Comparison of ENCODE assay signal across 19 cellular contexts in the genomic region with DNA sequence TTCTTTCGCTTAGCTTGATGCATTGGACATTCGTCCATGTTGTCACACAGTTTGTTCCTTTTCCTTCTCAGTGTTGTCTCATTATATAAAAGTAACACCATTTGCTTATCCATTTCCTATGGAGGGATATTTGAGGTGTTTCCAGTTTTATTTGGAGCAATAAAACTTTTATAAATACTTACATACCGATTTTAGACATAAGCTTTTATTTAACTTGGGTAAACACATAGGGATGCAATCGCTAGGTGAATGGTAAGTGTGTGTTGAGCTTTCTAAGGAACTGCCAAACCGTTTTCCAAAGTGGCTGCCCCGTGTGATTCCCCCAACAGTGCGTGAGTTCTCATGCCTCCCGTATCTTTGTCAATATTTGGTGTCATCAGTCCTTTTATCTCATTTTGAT.
DNase-seq lines count a peak whose midpoint lies in the region; ATAC-seq, FAIRE-seq and TF ChIP-seq lines count a peak whose summit lies in the region.
"Had no signal": no experiment of that assay in that cellular context is flagged by ENCODE, and none has a peak within 500 bp of the region (broad histone marks: within the 10 kb centered on the region; RNA-seq: fewer than 3 reads in every experiment).

No MANE protein-coding gene starts in this region.

- no peak for TF ChIP-seq POLR2A in right lobe of liver (IDR thresholded peaks at IDR 0.05)

- H3K4me3 Mint-ChIP-seq in natural killer cell, result no peak overlapping the region
- no peak overlapping the region for H3K4me3 Mint-ChIP-seq in natural killer cell treated with Interleukin-12 subunit alpha and Interleukin-12 subunit beta and Interleukin-15 and Interleukin-18, amount 100 ng/mL, for 72 hours
- peak overlapping the region in 3 of 7 donors; percentile 13 to 36 (median 15) for H3K4me3 Mint-ChIP-seq in CD8-positive, alpha-beta memory T cell
- H3K4me3 Mint-ChIP-seq in stimulated activated effector memory CD8-positive, alpha-beta T cell treated with anti-CD3 and anti-CD28 coated beads, Interleukin-12 subunit alpha, Interleukin-12 subunit beta, amount 100 ng/mL, for 72 hours, result no peak overlapping the region

- TF ChIP-seq CTCF in natural killer cell (IDR thresholded peaks at IDR 0.05), result no peak
- no peak for TF ChIP-seq CTCF in right lobe of liver (IDR thresholded peaks at IDR 0.05)

- H3K27ac ChIP-seq in CD8-positive, alpha-beta memory T cell (ENCODE audit: low read depth, low read length), result no peak overlapping the region
- H3K27ac ChIP-seq in right lobe of liver, result no peak overlapping the region
- H3K27ac ChIP-seq: SJSA1 had no signal

- no peak for ATAC-seq in natural killer cell
- ATAC-seq in natural killer cell treated with Interleukin-12 subunit alpha and Interleukin-12 subunit beta and Interleukin-15 and Interleukin-18, amount 100 ng/mL, for 72 hours, result no peak
- no peak for ATAC-seq in stimulated activated effector memory CD8-positive, alpha-beta T cell treated with anti-CD3 and anti-CD28 coated beads, Interleukin-12 subunit alpha, Interleukin-12 subunit beta, amount 100 ng/mL, for 72 hours
- ATAC-seq in right lobe of liver, result no peak
- ATAC-seq: HepG2 had no signal

- H3K4me1 ChIP-seq in CD8-positive, alpha-beta memory T cell (ENCODE audit: insufficient read depth, low read length), result peaks cover 35% of the 10 kb centered on the region
- peaks cover 0 to 10% (median 0%) of the 10 kb centered on the region in 4 donors for H3K4me1 ChIP-seq in right lobe of liver
- H3K4me1 ChIP-seq: SJSA1 had no signal

- H3K4me3 ChIP-seq in CD8-positive, alpha-beta memory T cell (ENCODE audit: low read length), result no peak overlapping the region
- no peak overlapping the region for H3K4me3 ChIP-seq in right lobe of liver
- H3K4me3 ChIP-seq: SJSA1 had no signal

- peak; percentile 21 for FAIRE-seq in islet of Langerhans (lab: Jason Lieb, UNC)
- FAIRE-seq: HepG2 had no signal

- H3K27me3 ChIP-seq in CD8-positive, alpha-beta memory T cell (ENCODE audit: insufficient read depth, low read length, poor library complexity, severe bottlenecking), result no peaks in the 10 kb centered on the region
- H3K27me3 ChIP-seq in right lobe of liver, result no peaks in the 10 kb centered on the region
- H3K27me3 ChIP-seq: BE2C, SJSA1 had no signal

- intact Hi-C loops in natural killer cell (cut with micrococcal nuclease) (no loop called here), right lobe of liver (cut with DNase I) (no loop called here)

- DNase-seq in natural killer cell (no peak), OCI-M1 (lab: John Stamatoyannopoulos, UW) (no peak), NCI-H82 treated with DMSO at 0.1 percent for 48 hours (lab: John Stamatoyannopoulos, UW; ENCODE audit: unreplicated experiment) (no peak), right lobe of liver (no peak)
- DNase-seq in natural killer cell treated with Interleukin-12 subunit alpha and Interleukin-12 subunit beta and Interleukin-15 and Interleukin-18, amount 100 ng/mL, for 72 hours (ENCODE audit: low spot score), result no peak
- no peak for DNase-seq in CD8-positive, alpha-beta memory T cell
- no peak for DNase-seq in stimulated activated effector memory CD8-positive, alpha-beta T cell treated with anti-CD3 and anti-CD28 coated beads, Interleukin-12 subunit alpha, Interleukin-12 subunit beta, amount 100 ng/mL, for 72 hours (ENCODE audit: low spot score in 2 of 2)
- DNase-seq: BE2C, COR-L47, DMS153, EL, KG1, NCI-H1048, NCI-H1436 treated with DMSO at 0.1 percent for 48 hours, NCI-H2029 treated with DMSO at 0.1 percent for 48 hours, NCI-H748 treated with DMSO at 0.1 percent for 48 hours had no signal

- peaks cover 69% of the 10 kb centered on the region in 2 donors for H3K4me1 Mint-ChIP-seq in natural killer cell
- H3K4me1 Mint-ChIP-seq in natural killer cell treated with Interleukin-12 subunit alpha and Interleukin-12 subunit beta and Interleukin-15 and Interleukin-18, amount 100 ng/mL, for 72 hours (ENCODE audit: low read depth in 2 of 2), result peaks cover 48 to 56% of the 10 kb centered on the region in 2 donors
- peaks cover 73 to 89% (median 84%) of the 10 kb centered on the region in 3 donors for H3K4me1 Mint-ChIP-seq in CD8-positive, alpha-beta memory T cell
- H3K4me1 Mint-ChIP-seq in stimulated activated effector memory CD8-positive, alpha-beta T cell treated with anti-CD3 and anti-CD28 coated beads, Interleukin-12 subunit alpha, Interleukin-12 subunit beta, amount 100 ng/mL, for 72 hours, result peaks cover 68% of the 10 kb centered on the region

- POLR2A ChIA-PET in CD8-positive, alpha-beta memory T cell (lab: Charles Lee), result interaction anchor here (0.6 kb wide), 1 partner anchor 28 kb away, joined by 3 read pairs; no protein-coding TSS in a partner anchor

- CTCF ChIA-PET in CD8-positive, alpha-beta memory T cell (lab: Charles Lee), result interaction anchor here (1.4 kb wide), 2 partner anchors 13 to 19 kb away, joined by 3 read pairs; no protein-coding TSS in a partner anchor

- H3K9me3 Mint-ChIP-seq in natural killer cell, result no peaks in the 10 kb centered on the region
- no peaks in the 10 kb centered on the region for H3K9me3 Mint-ChIP-seq in natural killer cell treated with Interleukin-12 subunit alpha and Interleukin-12 subunit beta and Interleukin-15 and Interleukin-18, amount 100 ng/mL, for 72 hours
- H3K9me3 Mint-ChIP-seq in CD8-positive, alpha-beta memory T cell, result no peaks in the 10 kb centered on the region
- H3K9me3 Mint-ChIP-seq in stimulated activated effector memory CD8-positive, alpha-beta T cell treated with anti-CD3 and anti-CD28 coated beads, Interleukin-12 subunit alpha, Interleukin-12 subunit beta, amount 100 ng/mL, for 72 hours, result no peaks in the 10 kb centered on the region

- H3K27me3 Mint-ChIP-seq in natural killer cell (ENCODE audit: low read depth in 2 of 2), result no peaks in the 10 kb centered on the region
- H3K27me3 Mint-ChIP-seq in natural killer cell treated with Interleukin-12 subunit alpha and Interleukin-12 subunit beta and Interleukin-15 and Interleukin-18, amount 100 ng/mL, for 72 hours, result no peaks in the 10 kb centered on the region
- H3K27me3 Mint-ChIP-seq in CD8-positive, alpha-beta memory T cell, result no peaks in the 10 kb centered on the region

- peaks cover 24% of the 10 kb centered on the region for H3K36me3 ChIP-seq in CD8-positive, alpha-beta memory T cell (ENCODE audit: insufficient read depth, low read length)
- peaks cover 0 to 2% (median 0%) of the 10 kb centered on the region in 4 donors for H3K36me3 ChIP-seq in right lobe of liver

- peak overlapping the region; percentile 57 to 88 for H3K27ac Mint-ChIP-seq in natural killer cell
- H3K27ac Mint-ChIP-seq in natural killer cell treated with Interleukin-12 subunit alpha and Interleukin-12 subunit beta and Interleukin-15 and Interleukin-18, amount 100 ng/mL, for 72 hours, result no peak overlapping the region
- H3K27ac Mint-ChIP-seq in CD8-positive, alpha-beta memory T cell, result peak overlapping the region; percentile 50 to 88 (median 67)
- peak overlapping the region; percentile 38 for H3K27ac Mint-ChIP-seq in stimulated activated effector memory CD8-positive, alpha-beta T cell treated with anti-CD3 and anti-CD28 coated beads, Interleukin-12 subunit alpha, Interleukin-12 subunit beta, amount 100 ng/mL, for 72 hours

- H3K9me3 ChIP-seq in CD8-positive, alpha-beta memory T cell (ENCODE audit: low read length), result no peaks in the 10 kb centered on the region
- no peaks in the 10 kb centered on the region for H3K9me3 ChIP-seq in right lobe of liver
- H3K9me3 ChIP-seq: BE2C, SJSA1 had no signal

- H3K36me3 Mint-ChIP-seq in natural killer cell, result no peaks in the 10 kb centered on the region
- no peaks in the 10 kb centered on the region for H3K36me3 Mint-ChIP-seq in natural killer cell treated with Interleukin-12 subunit alpha and Interleukin-12 subunit beta and Interleukin-15 and Interleukin-18, amount 100 ng/mL, for 72 hours
- peaks cover 0 to 66% (median 21%) of the 10 kb centered on the region in 3 donors for H3K36me3 Mint-ChIP-seq in CD8-positive, alpha-beta memory T cell
- peaks cover 71% of the 10 kb centered on the region for H3K36me3 Mint-ChIP-seq in stimulated activated effector memory CD8-positive, alpha-beta T cell treated with anti-CD3 and anti-CD28 coated beads, Interleukin-12 subunit alpha, Interleukin-12 subunit beta, amount 100 ng/mL, for 72 hours

- 93% methylated on average over 8 of the region's 8 CpGs for WGBS in right lobe of liver (ENCODE audit: insufficient coverage, low coverage, low lambda C conversion rate, missing lambda C conversion rate)

Comparison
In these comparisons a context has a peak if more than half of its experiments do, and no peak if none do; other contexts are left out.
1. H3K27ac Mint-ChIP-seq: peak in natural killer cell (2 of 2), CD8-positive, alpha-beta memory T cell (8 of 8) and stimulated activated effector memory CD8-positive, alpha-beta T cell treated with anti-CD3 and anti-CD28 coated beads, Interleukin-12 subunit alpha, Interleukin-12 subunit beta, amount 100 ng/mL, for 72 hours (single experiment); none in natural killer cell treated with Interleukin-12 subunit alpha and Interleukin-12 subunit beta and Interleukin-15 and Interleukin-18, amount 100 ng/mL, for 72 hours (0 of 2).